Comparison of ENCODE assay signal across 19 cellular contexts in genomic region chr6:43781572-43781928, GRCh38. TPM values are rescaled to one million over a fixed set of nuclear protein-coding genes. Genes with fewer than 3 reads are reported as not detected.
DNase-seq lines count a peak whose midpoint lies in the region; ATAC-seq, FAIRE-seq and TF ChIP-seq lines count a peak whose summit lies in the region.
"Had no signal": no experiment of that assay in that cellular context is flagged by ENCODE, and none has a peak within 500 bp of the region (broad histone marks: within the 10 kb centered on the region; RNA-seq: fewer than 3 reads in every experiment).

No MANE protein-coding gene starts in this region.

- peak overlapping the region; percentile 18 for H3K4me3 Mint-ChIP-seq in Calu3 (ENCODE audit: low read depth, unreplicated experiment)
- no peak overlapping the region for H3K4me3 Mint-ChIP-seq in WTC11
- peak overlapping the region; percentile 74 for H3K4me3 Mint-ChIP-seq in glutamatergic neuron (ENCODE audit: unreplicated experiment)
- H3K4me3 Mint-ChIP-seq in progenitor cell of endocrine pancreas (ENCODE audit: low read depth): no peak overlapping the region
- no peak overlapping the region for H3K4me3 Mint-ChIP-seq in HFFc6
- H3K4me3 Mint-ChIP-seq: CD4-positive, CD25-positive, alpha-beta regulatory T cell had no signal

- DNase-seq in Calu3: no peak
- no peak for DNase-seq in WTC11 (ENCODE audit: low spot score)
- DNase-seq in glutamatergic neuron: no peak
- no peak for DNase-seq in progenitor cell of endocrine pancreas (ENCODE audit: low spot score, unreplicated experiment)
- DNase-seq in RCC 7860 (ENCODE audit: low spot score): no peak
- no peak for DNase-seq in left lobe of liver (ENCODE audit: low spot score)
- DNase-seq in HFFc6: no peak
- DNase-seq: CD4-positive, CD25-positive, alpha-beta regulatory T cell; DMS 273 treated with DMSO at 0.1 percent for 48 hours; DMS79 treated with DMSO at 0.1 percent for 48 hours; H7; NCI-H1092 treated with DMSO at 0.1 percent for 48 hours; NCI-H1436 treated with DMSO at 0.1 percent for 48 hours; NCI-H1930; NCI-H226; NCI-H748 treated with DMSO at 0.1 percent for 48 hours; PC-9; SIG-M5 had no signal

- CTCF ChIA-PET in Calu3 (lab: Charles Lee): no interaction called here
- CTCF ChIA-PET in WTC11 (lab: Charles Lee): no interaction called here

- H3K27me3 Mint-ChIP-seq in Calu3 (ENCODE audit: unreplicated experiment): no peaks in the 10 kb centered on the region
- no peaks in the 10 kb centered on the region for H3K27me3 Mint-ChIP-seq in WTC11 (ENCODE audit: low read depth)
- H3K27me3 Mint-ChIP-seq in glutamatergic neuron (ENCODE audit: unreplicated experiment): peaks cover 11% of the 10 kb centered on the region
- no peaks in the 10 kb centered on the region for H3K27me3 Mint-ChIP-seq in progenitor cell of endocrine pancreas
- no peaks in the 10 kb centered on the region; the same call in none of the 2 replicates for H3K27me3 Mint-ChIP-seq in HFFc6 (ENCODE audit: insufficient read depth)
- H3K27me3 Mint-ChIP-seq: CD4-positive, CD25-positive, alpha-beta regulatory T cell had no signal

- H3K9me3 Mint-ChIP-seq in Calu3 (ENCODE audit: low read depth, unreplicated experiment) (no peaks in the 10 kb centered on the region), WTC11 (no peaks in the 10 kb centered on the region), glutamatergic neuron (ENCODE audit: unreplicated experiment) (peaks cover 3% of the 10 kb centered on the region), progenitor cell of endocrine pancreas (ENCODE audit: low read depth) (no peaks in the 10 kb centered on the region), HFFc6 (no peaks in the 10 kb centered on the region)
- H3K9me3 Mint-ChIP-seq: CD4-positive, CD25-positive, alpha-beta regulatory T cell had no signal

- ATAC-seq in WTC11: no peak
- no peak for ATAC-seq in left lobe of liver
- no peak for ATAC-seq in HG02759 (IDR thresholded peaks at IDR 0.05; ENCODE audit: unreplicated experiment)

- H3K36me3 Mint-ChIP-seq in Calu3 (ENCODE audit: insufficient read depth, unreplicated experiment) (peaks cover 100% of the 10 kb centered on the region), WTC11 (peaks cover 74% of the 10 kb centered on the region), glutamatergic neuron (ENCODE audit: unreplicated experiment) (no peaks in the 10 kb centered on the region), progenitor cell of endocrine pancreas (ENCODE audit: insufficient read depth) (peaks cover 40% of the 10 kb centered on the region), HFFc6 (ENCODE audit: low read depth) (peaks cover 27% of the 10 kb centered on the region)
- H3K36me3 Mint-ChIP-seq: CD4-positive, CD25-positive, alpha-beta regulatory T cell had no signal

- H3K4me1 Mint-ChIP-seq in Calu3 (ENCODE audit: low read depth, unreplicated experiment) (peaks cover 70% of the 10 kb centered on the region), WTC11 (no peaks in the 10 kb centered on the region), glutamatergic neuron (ENCODE audit: low read depth, unreplicated experiment) (peaks cover 7% of the 10 kb centered on the region), progenitor cell of endocrine pancreas (ENCODE audit: low read depth) (peaks cover 4% of the 10 kb centered on the region), HFFc6 (ENCODE audit: low read depth) (no peaks in the 10 kb centered on the region)
- H3K4me1 Mint-ChIP-seq: CD4-positive, CD25-positive, alpha-beta regulatory T cell had no signal

- TF ChIP-seq CTCF in Calu3 (IDR thresholded peaks at IDR 0.05; ENCODE audit: unreplicated experiment): no peak
- TF ChIP-seq CTCF in WTC11 (IDR thresholded peaks at IDR 0.05): no peak
- no peak for TF ChIP-seq CTCF in glutamatergic neuron (IDR thresholded peaks at IDR 0.05; ENCODE audit: partially characterized antibody, unreplicated experiment)
- no peak for TF ChIP-seq CTCF in progenitor cell of endocrine pancreas (IDR thresholded peaks at IDR 0.05; ENCODE audit: unreplicated experiment)
- TF ChIP-seq CTCF in HFFc6 (IDR thresholded peaks at IDR 0.05): no peak

- intact Hi-C loops in Calu3 (cut with micrococcal nuclease; ENCODE audit: unreplicated experiment): no loop called here

- BruUV-seq in Calu3 (replicated peaks; lab: Mats Ljungman, UMichigan): no TSS peak

- no peak for FAIRE-seq in RCC 7860 (lab: Jason Lieb, UNC)

- peak overlapping the region; percentile 93 for H3K27ac Mint-ChIP-seq in Calu3 (ENCODE audit: unreplicated experiment)
- peak overlapping the region; percentile 87; the same call in 1 of the 2 replicates for H3K27ac Mint-ChIP-seq in WTC11
- no peak overlapping the region for H3K27ac Mint-ChIP-seq in glutamatergic neuron (ENCODE audit: unreplicated experiment)
- H3K27ac Mint-ChIP-seq in progenitor cell of endocrine pancreas: peak overlapping the region; percentile 75
- H3K27ac Mint-ChIP-seq in HFFc6: no peak overlapping the region

- POLR2A ChIA-PET in WTC11 (lab: Charles Lee): interaction anchor here (1.0 kb wide), 1 partner anchor 146 kb away, joined by 3 read pairs; no protein-coding TSS in a partner anchor

TF ChIP-seq in WTC11, 78 proteins besides CTCF, POLR2A, EP300 and RAD21:
- TF ChIP-seq SMAD3 (CRISPR knock-in tag; IDR thresholded peaks at IDR 0.05; ENCODE audit: borderline replicate concordance): no peak
- no peak for TF ChIP-seq ZNF138 (CRISPR knock-in tag; conservative IDR thresholded peaks at IDR 0.05)
- no peak for TF ChIP-seq IRF1 (CRISPR knock-in tag; IDR thresholded peaks at IDR 0.05)
- no peak for TF ChIP-seq ATF6 (CRISPR knock-in tag; IDR thresholded peaks at IDR 0.05)
- no peak for TF ChIP-seq ZNF317 (CRISPR knock-in tag; IDR thresholded peaks at IDR 0.05; ENCODE audit: borderline replicate concordance, low read depth)
- TF ChIP-seq GABPB1 (CRISPR knock-in tag; IDR thresholded peaks at IDR 0.05): no peak
- no peak for TF ChIP-seq TP53 (CRISPR knock-in tag; IDR thresholded peaks at IDR 0.05)
- TF ChIP-seq JUN (CRISPR knock-in tag; IDR thresholded peaks at IDR 0.05): no peak
- TF ChIP-seq NFATC4 (CRISPR knock-in tag; IDR thresholded peaks at IDR 0.05): no peak
- no peak for TF ChIP-seq FOXP1 (CRISPR knock-in tag; IDR thresholded peaks at IDR 0.05; ENCODE audit: borderline replicate concordance)

RNA-seq across cellular contexts. Expression of gene VEGFA, which starts 11.5 kb away (rescaled TPM):
- total RNA-seq in Calu3 (2022) (345 and 407 TPM in 2 replicates), WTC11 (2021) (41.9 to 44.4 TPM (median 43.8 TPM) in 3 replicates), glutamatergic neuron (ENCODE audit: unreplicated experiment) (21.6 TPM), progenitor cell of endocrine pancreas (243 and 267 TPM in 2 replicates), left lobe of liver (135 TPM)
- 10 to 100 TPM; 26.0 to 37.4 (median 28.3) TPM for total RNA-seq in HFFc6 (2021; fragmentation: NEBNext Ultra II Directional; extraction: Animal tissue kit (Norgen Biotek cat#: 25700))

Comparison
In these comparisons a context has a peak if more than half of its experiments do, and no peak if none do; other contexts are left out.
1. H3K27ac Mint-ChIP-seq: peak in Calu3 (single experiment), WTC11 (single experiment) and progenitor cell of endocrine pancreas (single experiment); none in glutamatergic neuron (single experiment) and HFFc6 (single experiment).
2. H3K4me3 Mint-ChIP-seq: peak in Calu3 (single experiment) and glutamatergic neuron (single experiment); none in WTC11 (single experiment), progenitor cell of endocrine pancreas (single experiment) and HFFc6 (single experiment).